ENCODE assay signal across 4 cellular contexts in genomic region chr17:15749403-15749802, GRCh38. TPM values are rescaled to one million over a fixed set of nuclear protein-coding genes. Genes with fewer than 3 reads are reported as not detected.
"Had no signal": no experiment of that assay in that cellular context is flagged by ENCODE, and none has a peak within 500 bp of the region (broad histone marks: within the 10 kb centered on the region; RNA-seq: fewer than 3 reads in every experiment).

No MANE protein-coding gene starts in this region.

RNA-seq across cellular contexts. Expression of gene TBC1D26, which starts 17.3 kb away (rescaled TPM):
- total RNA-seq: H4, HT-29, IMR-90, K562 had no signal
